Comparison of ENCODE assay signal across 2 cellular contexts in the genomic region with DNA sequence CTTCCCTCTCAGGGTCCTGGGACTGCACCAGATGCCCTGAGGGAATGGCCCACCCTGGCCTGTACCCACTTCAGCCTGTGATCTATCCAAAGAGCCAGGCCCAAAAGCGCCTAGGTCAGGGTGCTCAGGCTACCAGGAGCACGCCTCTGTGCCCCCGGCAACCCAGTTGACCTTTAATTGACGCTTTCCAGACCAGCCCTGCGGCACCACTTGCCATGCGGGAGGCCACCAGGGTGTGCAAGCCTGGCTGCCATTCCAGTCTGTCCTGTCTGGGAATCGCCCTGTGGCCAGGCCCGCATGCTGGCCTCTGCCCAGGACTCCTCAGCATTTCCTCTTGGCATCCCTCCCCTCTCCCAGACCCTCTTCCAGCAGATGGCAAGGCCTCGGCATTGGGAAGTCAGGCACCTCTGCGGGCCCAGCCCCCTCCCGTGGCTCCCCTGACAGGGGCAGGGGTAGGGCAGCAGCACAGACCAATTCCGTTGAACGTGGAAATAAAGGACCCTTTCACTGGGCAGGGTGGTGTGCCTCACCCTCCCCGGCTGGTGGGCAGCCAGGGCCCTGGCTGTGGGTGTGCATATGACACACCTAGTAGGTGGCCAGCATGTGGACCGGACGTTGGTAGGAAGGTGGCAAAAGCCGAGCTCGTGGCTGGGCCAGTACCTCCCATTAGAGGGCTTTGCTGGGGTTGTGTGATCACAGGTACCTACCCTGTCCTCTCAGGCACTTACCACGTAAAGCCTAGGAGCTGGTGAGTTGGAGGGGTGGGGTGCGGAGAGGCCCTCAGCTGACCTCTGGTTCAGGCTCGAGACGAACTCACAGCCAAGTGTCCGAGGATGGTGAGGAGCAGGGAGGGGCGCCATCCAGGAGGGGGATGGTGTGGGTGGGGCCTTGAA.
TF ChIP-seq lines count a peak whose summit lies in the region.

No MANE protein-coding gene starts in this region.

TF ChIP-seq in SK-N-SH, 30 proteins besides CTCF, POLR2A, EP300 and RAD21:
- no peak for TF ChIP-seq MXI1 (IDR thresholded peaks at IDR 0.05; ENCODE audit: low read depth, low read length)
- no peak for TF ChIP-seq YY1 (IDR thresholded peaks at IDR 0.05; ENCODE audit: low read depth)
- no peak for TF ChIP-seq SIN3A (IDR thresholded peaks at IDR 0.05; ENCODE audit: borderline replicate concordance, low read depth, low read length)
- TF ChIP-seq FOXJ3 (CRISPR knock-in tag; IDR thresholded peaks at IDR 0.05), result no peak
- TF ChIP-seq JUND (IDR thresholded peaks at IDR 0.05), result no peak
- no peak for TF ChIP-seq ELF1 (IDR thresholded peaks at IDR 0.05)
- TF ChIP-seq SMC3 (IDR thresholded peaks at IDR 0.05; ENCODE audit: low read depth, low read length), result no peak
- TF ChIP-seq, protein P1, sequence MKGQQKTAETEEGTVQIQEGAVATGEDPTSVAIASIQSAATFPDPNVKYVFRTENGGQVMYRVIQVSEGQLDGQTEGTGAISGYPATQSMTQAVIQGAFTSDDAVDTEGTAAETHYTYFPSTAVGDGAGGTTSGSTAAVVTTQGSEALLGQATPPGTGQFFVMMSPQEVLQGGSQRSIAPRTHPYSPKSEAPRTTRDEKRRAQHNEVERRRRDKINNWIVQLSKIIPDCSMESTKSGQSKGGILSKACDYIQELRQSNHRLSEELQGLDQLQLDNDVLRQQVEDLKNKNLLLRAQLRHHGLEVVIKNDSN (IDR thresholded peaks at IDR 0.05; ENCODE audit: borderline replicate concordance, low read depth), result no peak
- TF ChIP-seq TEAD4 (IDR thresholded peaks at IDR 0.05; ENCODE audit: borderline replicate concordance, insufficient read depth), result no peak
- no peak for TF ChIP-seq GABPA (IDR thresholded peaks at IDR 0.05; ENCODE audit: low read depth)
- TF ChIP-seq, protein P2, sequence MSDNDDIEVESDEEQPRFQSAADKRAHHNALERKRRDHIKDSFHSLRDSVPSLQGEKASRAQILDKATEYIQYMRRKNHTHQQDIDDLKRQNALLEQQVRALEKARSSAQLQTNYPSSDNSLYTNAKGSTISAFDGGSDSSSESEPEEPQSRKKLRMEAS (IDR thresholded peaks at IDR 0.05; ENCODE audit: low read depth), result no peak
- no peak for TF ChIP-seq FOSL2 (IDR thresholded peaks at IDR 0.05; ENCODE audit: borderline replicate concordance, low read depth)
- no peak for TF ChIP-seq FOXM1 (IDR thresholded peaks at IDR 0.05; ENCODE audit: low read depth)
- TF ChIP-seq RFX5 (IDR thresholded peaks at IDR 0.05; ENCODE audit: low read length), result no peak
- no peak for TF ChIP-seq TCF12 (IDR thresholded peaks at IDR 0.05)
- TF ChIP-seq TAF1 (IDR thresholded peaks at IDR 0.05; ENCODE audit: borderline replicate concordance, low read depth, low read length), result no peak
- no peak for TF ChIP-seq GATA2 (CRISPR knock-in tag; IDR thresholded peaks at IDR 0.05)
- TF ChIP-seq, protein P3, sequence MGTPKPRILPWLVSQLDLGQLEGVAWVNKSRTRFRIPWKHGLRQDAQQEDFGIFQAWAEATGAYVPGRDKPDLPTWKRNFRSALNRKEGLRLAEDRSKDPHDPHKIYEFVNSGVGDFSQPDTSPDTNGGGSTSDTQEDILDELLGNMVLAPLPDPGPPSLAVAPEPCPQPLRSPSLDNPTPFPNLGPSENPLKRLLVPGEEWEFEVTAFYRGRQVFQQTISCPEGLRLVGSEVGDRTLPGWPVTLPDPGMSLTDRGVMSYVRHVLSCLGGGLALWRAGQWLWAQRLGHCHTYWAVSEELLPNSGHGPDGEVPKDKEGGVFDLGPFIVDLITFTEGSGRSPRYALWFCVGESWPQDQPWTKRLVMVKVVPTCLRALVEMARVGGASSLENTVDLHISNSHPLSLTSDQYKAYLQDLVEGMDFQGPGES (IDR thresholded peaks at IDR 0.05; ENCODE audit: low read depth, low read length), result no peak
- TF ChIP-seq, protein P4, sequence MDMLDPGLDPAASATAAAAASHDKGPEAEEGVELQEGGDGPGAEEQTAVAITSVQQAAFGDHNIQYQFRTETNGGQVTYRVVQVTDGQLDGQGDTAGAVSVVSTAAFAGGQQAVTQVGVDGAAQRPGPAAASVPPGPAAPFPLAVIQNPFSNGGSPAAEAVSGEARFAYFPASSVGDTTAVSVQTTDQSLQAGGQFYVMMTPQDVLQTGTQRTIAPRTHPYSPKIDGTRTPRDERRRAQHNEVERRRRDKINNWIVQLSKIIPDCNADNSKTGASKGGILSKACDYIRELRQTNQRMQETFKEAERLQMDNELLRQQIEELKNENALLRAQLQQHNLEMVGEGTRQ (IDR thresholded peaks at IDR 0.05; ENCODE audit: borderline replicate concordance, low read depth, low read length), result no peak

TF ChIP-seq in SK-N-SH treated with all-trans-retinoic acid at 6 μM for 48 hours, 23 proteins besides CTCF, POLR2A, EP300 and RAD21:
- TF ChIP-seq, protein P5, sequence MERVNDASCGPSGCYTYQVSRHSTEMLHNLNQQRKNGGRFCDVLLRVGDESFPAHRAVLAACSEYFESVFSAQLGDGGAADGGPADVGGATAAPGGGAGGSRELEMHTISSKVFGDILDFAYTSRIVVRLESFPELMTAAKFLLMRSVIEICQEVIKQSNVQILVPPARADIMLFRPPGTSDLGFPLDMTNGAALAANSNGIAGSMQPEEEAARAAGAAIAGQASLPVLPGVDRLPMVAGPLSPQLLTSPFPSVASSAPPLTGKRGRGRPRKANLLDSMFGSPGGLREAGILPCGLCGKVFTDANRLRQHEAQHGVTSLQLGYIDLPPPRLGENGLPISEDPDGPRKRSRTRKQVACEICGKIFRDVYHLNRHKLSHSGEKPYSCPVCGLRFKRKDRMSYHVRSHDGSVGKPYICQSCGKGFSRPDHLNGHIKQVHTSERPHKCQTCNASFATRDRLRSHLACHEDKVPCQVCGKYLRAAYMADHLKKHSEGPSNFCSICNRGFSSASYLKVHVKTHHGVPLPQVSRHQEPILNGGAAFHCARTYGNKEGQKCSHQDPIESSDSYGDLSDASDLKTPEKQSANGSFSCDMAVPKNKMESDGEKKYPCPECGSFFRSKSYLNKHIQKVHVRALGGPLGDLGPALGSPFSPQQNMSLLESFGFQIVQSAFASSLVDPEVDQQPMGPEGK (CRISPR knock-in tag; IDR thresholded peaks at IDR 0.05; ENCODE audit: borderline replicate concordance), result no peak
- TF ChIP-seq ESRRG (CRISPR knock-in tag; IDR thresholded peaks at IDR 0.05) (no peak), ZFP3 (CRISPR knock-in tag; IDR thresholded peaks at IDR 0.05) (no peak), ZNF565 (CRISPR knock-in tag; conservative IDR thresholded peaks at IDR 0.05; ENCODE audit: low read depth) (no peak), ZFP30 (CRISPR knock-in tag; IDR thresholded peaks at IDR 0.05) (no peak), CSDC2 (CRISPR knock-in tag; IDR thresholded peaks at IDR 0.05) (no peak), TCF4 (CRISPR knock-in tag; IDR thresholded peaks at IDR 0.05; ENCODE audit: borderline replicate concordance) (no peak), GLIS3 (CRISPR knock-in tag; IDR thresholded peaks at IDR 0.05) (no peak), PPARA (CRISPR knock-in tag; IDR thresholded peaks at IDR 0.05; ENCODE audit: borderline replicate concordance) (no peak), ZNF70 (CRISPR knock-in tag; IDR thresholded peaks at IDR 0.05) (no peak), ZC3H10 (CRISPR knock-in tag; IDR thresholded peaks at IDR 0.05) (no peak), TOX (CRISPR knock-in tag; IDR thresholded peaks at IDR 0.05; ENCODE audit: borderline replicate concordance) (no peak), RARB (CRISPR knock-in tag; IDR thresholded peaks at IDR 0.05) (no peak), ZNF8 (CRISPR knock-in tag; IDR thresholded peaks at IDR 0.05) (no peak), OSR1 (CRISPR knock-in tag; IDR thresholded peaks at IDR 0.05) (no peak)
- TF ChIP-seq, protein P6, sequence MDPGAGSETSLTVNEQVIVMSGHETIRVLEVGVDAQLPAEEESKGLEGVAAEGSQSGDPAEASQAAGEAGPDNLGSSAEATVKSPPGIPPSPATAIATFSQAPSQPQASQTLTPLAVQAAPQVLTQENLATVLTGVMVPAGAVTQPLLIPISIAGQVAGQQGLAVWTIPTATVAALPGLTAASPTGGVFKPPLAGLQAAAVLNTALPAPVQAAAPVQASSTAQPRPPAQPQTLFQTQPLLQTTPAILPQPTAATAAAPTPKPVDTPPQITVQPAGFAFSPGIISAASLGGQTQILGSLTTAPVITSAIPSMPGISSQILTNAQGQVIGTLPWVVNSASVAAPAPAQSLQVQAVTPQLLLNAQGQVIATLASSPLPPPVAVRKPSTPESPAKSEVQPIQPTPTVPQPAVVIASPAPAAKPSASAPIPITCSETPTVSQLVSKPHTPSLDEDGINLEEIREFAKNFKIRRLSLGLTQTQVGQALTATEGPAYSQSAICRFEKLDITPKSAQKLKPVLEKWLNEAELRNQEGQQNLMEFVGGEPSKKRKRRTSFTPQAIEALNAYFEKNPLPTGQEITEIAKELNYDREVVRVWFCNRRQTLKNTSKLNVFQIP (CRISPR knock-in tag; IDR thresholded peaks at IDR 0.05; ENCODE audit: borderline replicate concordance, low read depth), result no peak
- TF ChIP-seq, protein P7, sequence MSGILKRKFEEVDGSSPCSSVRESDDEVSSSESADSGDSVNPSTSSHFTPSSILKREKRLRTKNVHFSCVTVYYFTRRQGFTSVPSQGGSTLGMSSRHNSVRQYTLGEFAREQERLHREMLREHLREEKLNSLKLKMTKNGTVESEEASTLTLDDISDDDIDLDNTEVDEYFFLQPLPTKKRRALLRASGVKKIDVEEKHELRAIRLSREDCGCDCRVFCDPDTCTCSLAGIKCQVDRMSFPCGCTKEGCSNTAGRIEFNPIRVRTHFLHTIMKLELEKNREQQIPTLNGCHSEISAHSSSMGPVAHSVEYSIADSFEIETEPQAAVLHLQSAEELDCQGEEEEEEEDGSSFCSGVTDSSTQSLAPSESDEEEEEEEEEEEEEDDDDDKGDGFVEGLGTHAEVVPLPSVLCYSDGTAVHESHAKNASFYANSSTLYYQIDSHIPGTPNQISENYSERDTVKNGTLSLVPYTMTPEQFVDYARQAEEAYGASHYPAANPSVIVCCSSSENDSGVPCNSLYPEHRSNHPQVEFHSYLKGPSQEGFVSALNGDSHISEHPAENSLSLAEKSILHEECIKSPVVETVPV (CRISPR knock-in tag; IDR thresholded peaks at IDR 0.05), result no peak
